Comparison of ENCODE assay signal across 13 cellular contexts in the genomic region with DNA sequence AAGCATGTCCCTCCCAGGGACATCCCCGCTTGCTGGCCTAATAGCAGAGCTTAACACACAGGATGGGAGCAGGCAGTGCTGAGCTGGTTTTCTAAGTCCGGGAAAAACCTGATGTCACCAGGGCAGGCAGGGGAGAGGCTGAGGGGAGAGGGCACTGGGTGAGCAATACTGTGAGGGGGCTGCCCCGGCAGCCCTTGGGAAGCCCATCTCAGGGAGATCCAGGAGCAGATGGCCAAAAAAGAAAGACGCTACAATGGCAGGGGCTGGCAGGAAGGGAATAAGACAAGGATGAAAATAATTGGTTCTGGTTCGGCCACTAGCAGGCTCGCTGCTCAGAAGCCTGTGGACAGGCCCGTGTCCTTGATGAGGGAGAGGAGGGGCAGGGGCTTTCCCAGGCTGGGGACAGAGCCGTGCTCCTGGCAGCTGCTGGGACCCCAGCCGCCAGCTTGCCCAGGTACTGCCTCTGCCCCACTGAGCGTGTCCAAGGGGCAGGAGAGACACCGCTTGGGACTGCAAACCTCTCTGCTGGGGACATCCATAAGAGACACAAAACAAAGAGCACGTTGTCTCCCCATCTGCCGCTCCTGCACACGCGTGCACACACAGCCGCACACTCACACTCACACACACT. TPM values are rescaled to one million over a fixed set of nuclear protein-coding genes. Genes with fewer than 3 reads are reported as not detected.
DNase-seq lines count a peak whose midpoint lies in the region; ATAC-seq and TF ChIP-seq lines count a peak whose summit lies in the region.
"Had no signal": no experiment of that assay in that cellular context is flagged by ENCODE, and none has a peak within 500 bp of the region (broad histone marks: within the 10 kb centered on the region; RNA-seq: fewer than 3 reads in every experiment).

No MANE protein-coding gene starts in this region.

- H3K27me3 ChIP-seq in CD8-positive, alpha-beta T cell (ENCODE audit: insufficient read depth, low read length) = no peaks in the 10 kb centered on the region
- H3K27me3 ChIP-seq in endodermal cell (ENCODE audit: control insufficient read depth, insufficient read depth, low read length, poor library complexity, severe bottlenecking) (no peaks in the 10 kb centered on the region), H7 (ENCODE audit: control insufficient read depth, insufficient read depth, low read length) (no peaks in the 10 kb centered on the region), MG63 (no peaks in the 10 kb centered on the region)
- H3K27me3 ChIP-seq: breast epithelium had no signal

- no peak overlapping the region for H3K9ac ChIP-seq in endodermal cell (ENCODE audit: extremely low read depth, low read length, poor library complexity, severe bottlenecking)

- no peak overlapping the region for H3K4me3 ChIP-seq in CD8-positive, alpha-beta T cell (ENCODE audit: low read depth, low read length)
- H3K4me3 ChIP-seq in OCI-LY7 (ENCODE audit: low read depth, low read length, poor library complexity, severe bottlenecking) (no peak overlapping the region), endodermal cell (ENCODE audit: low read length) (no peak overlapping the region), H7 (ENCODE audit: insufficient read depth, low read depth, low read length) (no peak overlapping the region), MG63 (no peak overlapping the region)
- H3K4me3 ChIP-seq: breast epithelium had no signal

- POLR2A ChIA-PET in CD8-positive, alpha-beta T cell (lab: Charles Lee) = interaction anchor here (1.0 kb wide), 1 partner anchor 32 kb away, joined by 8 read pairs; no protein-coding TSS in a partner anchor
- POLR2A ChIA-PET in OCI-LY7 (lab: Charles Lee) = interaction anchor here (0.7 to 0.9 kb wide), 3 partner anchors 35 to 410 kb away, joined by 3 to 11 read pairs (median 4); no protein-coding TSS in a partner anchor
- POLR2A ChIA-PET in T-cell (lab: Charles Lee) = interaction anchor here in 1 of 2 donors (0.7 to 1.0 kb wide), 3 partner anchors 32 to 107 kb away, joined by 3 to 5 read pairs (median 3); no protein-coding TSS in a partner anchor

- H3K9me3 Mint-ChIP-seq in CD8-positive, alpha-beta T cell = no peaks in the 10 kb centered on the region
- no peaks in the 10 kb centered on the region for H3K9me3 Mint-ChIP-seq in endodermal cell
- H3K9me3 Mint-ChIP-seq in osteocyte (ENCODE audit: unreplicated experiment) = no peaks in the 10 kb centered on the region
- no peaks in the 10 kb centered on the region for H3K9me3 Mint-ChIP-seq in T-cell
- H3K9me3 Mint-ChIP-seq: activated T-helper 2 cell treated with anti-CD3 and anti-CD28 coated beads, Interferon-gamma antibody, Interleukin-2, Interleukin-4, amounts not matched to agents 10 μg/mL and 5 μg/mL and 100 μg/mL, durations not matched to agents 14 hours and 24 hours and 36 hours had no signal

- H3K4me3 Mint-ChIP-seq in CD8-positive, alpha-beta T cell = no peak overlapping the region
- H3K4me3 Mint-ChIP-seq in endodermal cell (no peak overlapping the region), osteocyte (ENCODE audit: unreplicated experiment) (no peak overlapping the region), T-cell (no peak overlapping the region)

- no peak overlapping the region for H3K27ac ChIP-seq in CD8-positive, alpha-beta T cell (ENCODE audit: low read depth, low read length)
- peak overlapping the region; percentile 54 for H3K27ac ChIP-seq in OCI-LY7 (ENCODE audit: low read depth, low read length, poor library complexity, severe bottlenecking)
- peak overlapping the region; percentile 61 for H3K27ac ChIP-seq in endodermal cell (ENCODE audit: low read depth, low read length)
- H3K27ac ChIP-seq: breast epithelium had no signal

- H3K9me2 ChIP-seq in OCI-LY7 (ENCODE audit: insufficient read depth, low read length) = no peaks in the 10 kb centered on the region

- no TSS peak for BruUV-seq in OCI-LY7 (replicated peaks; lab: Mats Ljungman, UMichigan)

- no peaks in the 10 kb centered on the region for H3K9me3 ChIP-seq in CD8-positive, alpha-beta T cell (ENCODE audit: low read length)
- H3K9me3 ChIP-seq in OCI-LY7 (ENCODE audit: low read length) (no peaks in the 10 kb centered on the region), endodermal cell (ENCODE audit: control insufficient read depth, low read length) (no peaks in the 10 kb centered on the region), MG63 (no peaks in the 10 kb centered on the region)
- H3K9me3 ChIP-seq: breast epithelium had no signal

- H3K4me1 Mint-ChIP-seq in CD8-positive, alpha-beta T cell (ENCODE audit: low read depth) = peaks cover 47% of the 10 kb centered on the region
- H3K4me1 Mint-ChIP-seq in endodermal cell = peaks cover 26% of the 10 kb centered on the region
- peaks cover 71% of the 10 kb centered on the region for H3K4me1 Mint-ChIP-seq in osteocyte (ENCODE audit: unreplicated experiment)
- peaks cover 53 to 61% (median 57%) of the 10 kb centered on the region in 3 donors for H3K4me1 Mint-ChIP-seq in T-cell

- no peak for TF ChIP-seq CTCF in CD8-positive, alpha-beta T cell (IDR thresholded peaks at IDR 0.05)
- TF ChIP-seq CTCF in OCI-LY7 (conservative IDR thresholded peaks at IDR 0.05; ENCODE audit: low read length) (no peak), endodermal cell (conservative IDR thresholded peaks at IDR 0.05) (no peak), osteocyte (IDR thresholded peaks at IDR 0.05) (no peak)

- intact Hi-C loops in CD8-positive, alpha-beta T cell (cut with DNase I, micrococcal nuclease) = loop anchor here (5.0 to 10.0 kb wide), 3 partner anchors 54 to 527 kb away; no protein-coding TSS in a partner anchor
- intact Hi-C loops in OCI-LY7 (cut with micrococcal nuclease; ENCODE audit: unreplicated experiment) = no loop called here

- peaks cover 35% of the 10 kb centered on the region for H3K4me1 ChIP-seq in CD8-positive, alpha-beta T cell (ENCODE audit: insufficient read depth, low read length)
- H3K4me1 ChIP-seq in OCI-LY7 (ENCODE audit: insufficient read depth, low read length, poor library complexity, severe bottlenecking) = peaks cover 78% of the 10 kb centered on the region
- peaks cover 7% of the 10 kb centered on the region for H3K4me1 ChIP-seq in endodermal cell (ENCODE audit: control insufficient read depth, insufficient read depth, low read length)

- peaks cover 28% of the 10 kb centered on the region for H3K36me3 Mint-ChIP-seq in CD8-positive, alpha-beta T cell
- H3K36me3 Mint-ChIP-seq in endodermal cell (ENCODE audit: low read depth) = peaks cover 42% of the 10 kb centered on the region
- H3K36me3 Mint-ChIP-seq in osteocyte (ENCODE audit: unreplicated experiment) = peaks cover 30% of the 10 kb centered on the region
- H3K36me3 Mint-ChIP-seq in T-cell = peaks cover 33% of the 10 kb centered on the region

- no peak for ATAC-seq in CD8-positive, alpha-beta T cell
- no peak for ATAC-seq in T-cell (replicated peaks in 1 of 4)
- ATAC-seq: SK-N-SH treated with all-trans-retinoic acid at 6 μM for 48 hours had no signal

- peak overlapping the region; percentile 55 for H3K27ac Mint-ChIP-seq in CD8-positive, alpha-beta T cell
- H3K27ac Mint-ChIP-seq in endodermal cell (peak overlapping the region; percentile 41), osteocyte (ENCODE audit: unreplicated experiment) (peak overlapping the region; percentile 36), T-cell (no peak overlapping the region)
- H3K27ac Mint-ChIP-seq: activated T-helper 2 cell treated with anti-CD3 and anti-CD28 coated beads, Interferon-gamma antibody, Interleukin-2, Interleukin-4, amounts not matched to agents 10 μg/mL and 5 μg/mL and 100 μg/mL, durations not matched to agents 14 hours and 24 hours and 36 hours had no signal

- no peak overlapping the region for H2AFZ ChIP-seq in OCI-LY7 (ENCODE audit: low read length)

- CTCF ChIA-PET in CD8-positive, alpha-beta T cell (lab: Charles Lee) = no interaction called here
- CTCF ChIA-PET in OCI-LY7 (lab: Charles Lee; ENCODE audit: unreplicated experiment) = no interaction called here
- CTCF ChIA-PET in T-cell (lab: Charles Lee) = interaction anchor here (0.5 to 1.2 kb wide), 5 partner anchors 53 to 381 kb away, joined by 3 to 6 read pairs (median 5); no protein-coding TSS in a partner anchor

- DNase-seq in CD8-positive, alpha-beta T cell = no peak
- DNase-seq in OCI-LY7 (ENCODE audit: low spot score) (no peak), endodermal cell (peak; percentile 43), osteocyte (ENCODE audit: extremely low spot score, unreplicated experiment) (no peak), H7 (no peak), A172 (ENCODE audit: low spot score) (no peak), MG63 (no peak), T-cell (no peak)
- DNase-seq: activated CD4-positive, alpha-beta T cell treated with anti-CD3 and anti-CD28 coated beads for 1 hour; stimulated activated CD4-positive, alpha-beta T cell treated with anti-CD3 and anti-CD28 coated beads, Interleukin-1b, Interleukin-23, amount 100 ng/mL, for 48 hours had no signal

- H3K4me2 ChIP-seq in OCI-LY7 (ENCODE audit: low read length) = peak overlapping the region; percentile 75

- no peaks in the 10 kb centered on the region for H3K27me3 Mint-ChIP-seq in CD8-positive, alpha-beta T cell (ENCODE audit: low read depth)
- H3K27me3 Mint-ChIP-seq in endodermal cell (ENCODE audit: insufficient read depth) (no peaks in the 10 kb centered on the region), osteocyte (ENCODE audit: unreplicated experiment) (no peaks in the 10 kb centered on the region), T-cell (no peaks in the 10 kb centered on the region)

- H3K79me2 ChIP-seq in OCI-LY7 (ENCODE audit: insufficient read depth, low read depth, low read length) = peaks cover 19% of the 10 kb centered on the region; the same call in 1 of the 2 replicates

- peaks cover 3% of the 10 kb centered on the region for H3K36me3 ChIP-seq in CD8-positive, alpha-beta T cell (ENCODE audit: insufficient read depth, low read length)
- H3K36me3 ChIP-seq in OCI-LY7 (ENCODE audit: insufficient read depth, low read length) = peaks cover 29% of the 10 kb centered on the region; the same call in 1 of the 2 replicates
- peaks cover 55% of the 10 kb centered on the region for H3K36me3 ChIP-seq in endodermal cell (ENCODE audit: control insufficient read depth, insufficient read depth, low read length)
- H3K36me3 ChIP-seq in H7 (replicated peaks; ENCODE audit: control insufficient read depth, insufficient read depth, low read length) = peaks cover 26% of the 10 kb centered on the region
- peaks cover 48% of the 10 kb centered on the region for H3K36me3 ChIP-seq in MG63
- H3K36me3 ChIP-seq: breast epithelium had no signal

- 86 to 94% methylated on average over 7 to 16 of the region's 16 CpGs for WGBS in endodermal cell (ENCODE audit: insufficient coverage in 1 of 2, insufficient read length in 1 of 2), 2 experiments

- no peaks in the 10 kb centered on the region for H4K20me1 ChIP-seq in OCI-LY7 (ENCODE audit: insufficient read depth, low read length)

RNA-seq across cellular contexts. Expression of a gene that starts 30.2 kb away (rescaled TPM):
- 100 to 1,000 TPM; 227 to 236 TPM for total RNA-seq in CD8-positive, alpha-beta T cell
- total RNA-seq in OCI-LY7 (2014; rRNA removed; shearing (Covaris generic)) = 13.5 and 15.1 TPM in 2 replicates
- 2.9 and 3.2 TPM in 2 replicates for total RNA-seq in OCI-LY7 (2022)
- 10 to 100 TPM; 52.4 to 67.4 TPM for total RNA-seq in endodermal cell
- 16.5 TPM for polyA plus RNA-seq in endodermal cell (2013, experiment 1 of 2)
- polyA plus RNA-seq in endodermal cell (2013, experiment 2 of 2) = 16.2 TPM
- 53.6 and 55.8 TPM in 2 replicates for total RNA-seq in osteocyte
- 78.3 and 80.4 TPM in 2 replicates for total RNA-seq in H7 (2014; rRNA removed; shearing (Covaris generic))
- total RNA-seq in A172 (2014; rRNA removed; shearing (Covaris generic)) = 6.2 and 8.5 TPM in 2 replicates
- total RNA-seq in MG63 (2014; rRNA removed; shearing (Covaris generic); ENCODE audit: low replicate concordance) = 13.4 and 29.3 TPM in 2 replicates
- 100 to 1,000 TPM in 1 of 5 donors, 10 to 100 TPM in 4; 28.5 to 138 (median 57.7) TPM for total RNA-seq in T-cell

Comparison
In these comparisons a context has a peak if more than half of its experiments do, and no peak if none do; other contexts are left out.
1. H3K27ac Mint-ChIP-seq: peak in CD8-positive, alpha-beta T cell (single experiment), endodermal cell (single experiment) and osteocyte (single experiment); none in T-cell (0 of 2).
2. CTCF ChIA-PET loops: an anchor here in T-cell (0.5 to 1.2 kb wide); none called in CD8-positive, alpha-beta T cell and OCI-LY7.